Comparison of ENCODE assay signal across 1 cellular context in the genomic region with DNA sequence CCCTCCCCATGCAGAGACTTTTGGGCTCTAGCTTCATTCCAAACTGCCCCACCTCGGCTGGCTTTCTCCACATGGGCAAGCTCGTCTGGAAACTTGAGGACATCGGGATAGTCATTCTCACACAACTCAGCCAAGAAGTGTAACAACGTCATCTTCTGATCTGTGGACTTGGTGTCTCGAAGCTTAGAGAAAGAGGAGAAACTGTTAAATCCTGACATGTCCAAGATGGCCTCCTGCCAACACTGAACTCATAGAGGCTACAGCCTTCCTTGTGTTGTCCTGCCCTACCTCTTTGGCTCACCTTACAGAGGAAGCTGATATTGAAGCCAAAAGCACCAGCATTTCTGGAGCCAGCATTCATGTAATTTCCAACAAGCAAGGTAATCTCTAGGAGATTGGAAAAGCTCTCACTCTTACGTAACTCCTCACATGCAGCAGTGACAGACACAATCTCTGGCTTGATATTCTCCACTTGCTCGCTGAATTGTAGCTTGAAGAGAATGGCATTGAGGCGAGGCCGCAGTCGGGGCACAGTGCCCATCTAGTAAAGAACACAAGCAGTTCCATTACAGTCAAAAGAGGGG.
TF ChIP-seq lines count a peak whose summit lies in the region.

No MANE protein-coding gene starts in this region.

TF ChIP-seq in IMR-90, 13 proteins besides CTCF, POLR2A, EP300 and RAD21 (continued from another document):
- TF ChIP-seq MXI1 (IDR thresholded peaks at IDR 0.05; ENCODE audit: borderline replicate concordance, low read depth, low read length), result no peak
